1 cellular context compared by ENCODE assay signal in genomic region chr2:65396348-65397026, GRCh38.
A peak's percentile ranks its signal among the peaks of the same experiment; 100 is the strongest.
TF ChIP-seq lines count a peak whose summit lies in the region.

No MANE protein-coding gene starts in this region.

TF ChIP-seq in HepG2, 621 proteins besides CTCF, POLR2A, EP300 and RAD21 (continued from another document and continues in another):
- TF ChIP-seq, protein P1, sequence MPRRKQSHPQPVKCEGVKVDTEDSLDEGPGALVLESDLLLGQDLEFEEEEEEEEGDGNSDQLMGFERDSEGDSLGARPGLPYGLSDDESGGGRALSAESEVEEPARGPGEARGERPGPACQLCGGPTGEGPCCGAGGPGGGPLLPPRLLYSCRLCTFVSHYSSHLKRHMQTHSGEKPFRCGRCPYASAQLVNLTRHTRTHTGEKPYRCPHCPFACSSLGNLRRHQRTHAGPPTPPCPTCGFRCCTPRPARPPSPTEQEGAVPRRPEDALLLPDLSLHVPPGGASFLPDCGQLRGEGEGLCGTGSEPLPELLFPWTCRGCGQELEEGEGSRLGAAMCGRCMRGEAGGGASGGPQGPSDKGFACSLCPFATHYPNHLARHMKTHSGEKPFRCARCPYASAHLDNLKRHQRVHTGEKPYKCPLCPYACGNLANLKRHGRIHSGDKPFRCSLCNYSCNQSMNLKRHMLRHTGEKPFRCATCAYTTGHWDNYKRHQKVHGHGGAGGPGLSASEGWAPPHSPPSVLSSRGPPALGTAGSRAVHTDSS (CRISPR knock-in tag; conservative IDR thresholded peaks at IDR 0.05): no peak
- TF ChIP-seq ELF1 (CRISPR knock-in tag; IDR thresholded peaks at IDR 0.05): peak; percentile 52; the same call in 1 of the 2 replicates
- TF ChIP-seq AGO2 (optimal IDR thresholded peaks at IDR 0.05; ENCODE audit: low read depth, low read length): no peak
- no peak for TF ChIP-seq RNF2 (conservative IDR thresholded peaks at IDR 0.05; ENCODE audit: low read depth)
- TF ChIP-seq FLYWCH1 (CRISPR knock-in tag; IDR thresholded peaks at IDR 0.05): no peak
- TF ChIP-seq ZBTB38 (CRISPR knock-in tag; IDR thresholded peaks at IDR 0.05): no peak
- TF ChIP-seq MXD4 (CRISPR knock-in tag; IDR thresholded peaks at IDR 0.05): no peak
- TF ChIP-seq, protein P2, sequence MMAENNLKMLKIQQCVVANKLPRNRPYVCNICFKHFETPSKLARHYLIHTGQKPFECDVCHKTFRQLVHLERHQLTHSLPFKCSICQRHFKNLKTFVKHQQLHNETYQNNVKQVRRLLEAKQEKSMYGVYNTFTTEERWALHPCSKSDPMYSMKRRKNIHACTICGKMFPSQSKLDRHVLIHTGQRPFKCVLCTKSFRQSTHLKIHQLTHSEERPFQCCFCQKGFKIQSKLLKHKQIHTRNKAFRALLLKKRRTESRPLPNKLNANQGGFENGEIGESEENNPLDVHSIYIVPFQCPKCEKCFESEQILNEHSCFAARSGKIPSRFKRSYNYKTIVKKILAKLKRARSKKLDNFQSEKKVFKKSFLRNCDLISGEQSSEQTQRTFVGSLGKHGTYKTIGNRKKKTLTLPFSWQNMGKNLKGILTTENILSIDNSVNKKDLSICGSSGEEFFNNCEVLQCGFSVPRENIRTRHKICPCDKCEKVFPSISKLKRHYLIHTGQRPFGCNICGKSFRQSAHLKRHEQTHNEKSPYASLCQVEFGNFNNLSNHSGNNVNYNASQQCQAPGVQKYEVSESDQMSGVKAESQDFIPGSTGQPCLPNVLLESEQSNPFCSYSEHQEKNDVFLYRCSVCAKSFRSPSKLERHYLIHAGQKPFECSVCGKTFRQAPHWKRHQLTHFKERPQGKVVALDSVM (CRISPR knock-in tag; IDR thresholded peaks at IDR 0.05): no peak
- TF ChIP-seq TCF7 (IDR thresholded peaks at IDR 0.05; ENCODE audit: low read depth): peak; percentile 84
- TF ChIP-seq ZFP41 (CRISPR knock-in tag; IDR thresholded peaks at IDR 0.05; ENCODE audit: borderline replicate concordance): no peak
- no peak for TF ChIP-seq FOXC1 (CRISPR knock-in tag; IDR thresholded peaks at IDR 0.05; ENCODE audit: borderline replicate concordance)
- TF ChIP-seq ZBTB10 (CRISPR knock-in tag; IDR thresholded peaks at IDR 0.05; ENCODE audit: borderline replicate concordance): no peak
- no peak for TF ChIP-seq NR2F2 (IDR thresholded peaks at IDR 0.05; ENCODE audit: borderline replicate concordance, low read depth)
- TF ChIP-seq MIXL1 (CRISPR knock-in tag; IDR thresholded peaks at IDR 0.05): peak; percentile 67; the same call in 1 of the 2 replicates
- TF ChIP-seq, protein P3, sequence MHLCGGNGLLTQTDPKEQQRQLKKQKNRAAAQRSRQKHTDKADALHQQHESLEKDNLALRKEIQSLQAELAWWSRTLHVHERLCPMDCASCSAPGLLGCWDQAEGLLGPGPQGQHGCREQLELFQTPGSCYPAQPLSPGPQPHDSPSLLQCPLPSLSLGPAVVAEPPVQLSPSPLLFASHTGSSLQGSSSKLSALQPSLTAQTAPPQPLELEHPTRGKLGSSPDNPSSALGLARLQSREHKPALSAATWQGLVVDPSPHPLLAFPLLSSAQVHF (CRISPR knock-in tag; IDR thresholded peaks at IDR 0.05): no peak
- no peak for TF ChIP-seq DBP (CRISPR knock-in tag; IDR thresholded peaks at IDR 0.05; ENCODE audit: not compliant biosample characterization)
- no peak for TF ChIP-seq NR1H2 (CRISPR knock-in tag; IDR thresholded peaks at IDR 0.05; ENCODE audit: borderline replicate concordance, low read depth)
- no peak for TF ChIP-seq ZNF326 (CRISPR knock-in tag; IDR thresholded peaks at IDR 0.05; ENCODE audit: borderline replicate concordance)
- TF ChIP-seq ZNF292 (CRISPR knock-in tag; IDR thresholded peaks at IDR 0.05; ENCODE audit: borderline replicate concordance, low read depth): peak; percentile 67; the same call in 1 of the 2 replicates
- no peak for TF ChIP-seq TERF1 (CRISPR knock-in tag; IDR thresholded peaks at IDR 0.05)
- TF ChIP-seq FOXP4 (CRISPR knock-in tag; IDR thresholded peaks at IDR 0.05): peak; percentile 84
- no peak for TF ChIP-seq CHD2 (IDR thresholded peaks at IDR 0.05; ENCODE audit: low read depth, low read length)
- TF ChIP-seq FOXM1 (CRISPR knock-in tag; IDR thresholded peaks at IDR 0.05): no peak
- 0 out of 2 replicates have a peak, but pooled peaks have one; percentile 2 for TF ChIP-seq ZSCAN12 (CRISPR knock-in tag; IDR thresholded peaks at IDR 0.05)
- TF ChIP-seq RARA (CRISPR knock-in tag; IDR thresholded peaks at IDR 0.05): peak; percentile 86
- 0 out of 2 replicates have a peak, but pooled peaks have one; percentile 25 for TF ChIP-seq STAG1 (CRISPR knock-in tag; IDR thresholded peaks at IDR 0.05)
- TF ChIP-seq NBN (conservative IDR thresholded peaks at IDR 0.05): no peak
- no peak for TF ChIP-seq MIER2 (CRISPR knock-in tag; IDR thresholded peaks at IDR 0.05)
- TF ChIP-seq GFI1 (CRISPR knock-in tag; IDR thresholded peaks at IDR 0.05; ENCODE audit: borderline replicate concordance): peak; percentile 21; the same call in 1 of the 2 replicates
- TF ChIP-seq ZSCAN21 (CRISPR knock-in tag; IDR thresholded peaks at IDR 0.05; ENCODE audit: borderline replicate concordance): peak; percentile 45; the same call in 1 of the 2 replicates
- no peak for TF ChIP-seq AHR (CRISPR knock-in tag; IDR thresholded peaks at IDR 0.05)
- TF ChIP-seq ZNF101 (CRISPR knock-in tag; IDR thresholded peaks at IDR 0.05; ENCODE audit: borderline replicate concordance, low read depth): no peak
- TF ChIP-seq KLF12 (CRISPR knock-in tag; IDR thresholded peaks at IDR 0.05; ENCODE audit: borderline replicate concordance): no peak
- TF ChIP-seq ZNF143 (CRISPR knock-in tag; IDR thresholded peaks at IDR 0.05): no peak
- no peak for TF ChIP-seq ARNT (IDR thresholded peaks at IDR 0.05)
- no peak for TF ChIP-seq REL (CRISPR knock-in tag; conservative IDR thresholded peaks at IDR 0.05)
- TF ChIP-seq ZNF746 (CRISPR knock-in tag; IDR thresholded peaks at IDR 0.05): peak; percentile 56; the same call in 1 of the 2 replicates
- TF ChIP-seq ZBTB20 (CRISPR knock-in tag; IDR thresholded peaks at IDR 0.05; ENCODE audit: borderline replicate concordance, low read depth): peak; percentile 86; the same call in 1 of the 2 replicates
- peak; percentile 47; the same call in 1 of the 2 replicates for TF ChIP-seq SOX13 (IDR thresholded peaks at IDR 0.05)
- peak in 1 of 2 experiments; percentile 84; a peak in 2 of 4 replicates for TF ChIP-seq SOX13 (CRISPR knock-in tag; conservative IDR thresholded peaks at IDR 0.05 in 1 of 2, IDR thresholded peaks at IDR 0.05 in 1 of 2)
- TF ChIP-seq ZSCAN20 (CRISPR knock-in tag; IDR thresholded peaks at IDR 0.05; ENCODE audit: borderline replicate concordance): no peak
- no peak; the same call in 1 of the 2 replicates for TF ChIP-seq SNAPC2 (CRISPR knock-in tag; IDR thresholded peaks at IDR 0.05)
- TF ChIP-seq ATF4 (CRISPR knock-in tag; IDR thresholded peaks at IDR 0.05): no peak; a peak in 1 of 4 replicates
- TF ChIP-seq IKZF1 (IDR thresholded peaks at IDR 0.05): no peak
- no peak for TF ChIP-seq GZF1 (CRISPR knock-in tag; IDR thresholded peaks at IDR 0.05)
- TF ChIP-seq POLR2AphosphoS2 (IDR thresholded peaks at IDR 0.05; ENCODE audit: low read depth, low read length): no peak
- no peak for TF ChIP-seq ZNF570 (CRISPR knock-in tag; IDR thresholded peaks at IDR 0.05; ENCODE audit: borderline replicate concordance)
- no peak; the same call in none of the 2 replicates for TF ChIP-seq IRF2 (CRISPR knock-in tag; IDR thresholded peaks at IDR 0.05)
- TF ChIP-seq CEBPB (IDR thresholded peaks at IDR 0.05; ENCODE audit: borderline replicate concordance, low read depth, low read length): no peak
- TF ChIP-seq ERF (CRISPR knock-in tag; IDR thresholded peaks at IDR 0.05): peak; percentile 90
- no peak for TF ChIP-seq NR0B2 (CRISPR knock-in tag; IDR thresholded peaks at IDR 0.05)
- no peak for TF ChIP-seq ZNF678 (CRISPR knock-in tag; IDR thresholded peaks at IDR 0.05)
- TF ChIP-seq PITX1 (CRISPR knock-in tag; IDR thresholded peaks at IDR 0.05): peak; percentile 63; the same call in 1 of the 2 replicates
- TF ChIP-seq ZFP1 (CRISPR knock-in tag; IDR thresholded peaks at IDR 0.05): peak; percentile 52; the same call in 1 of the 2 replicates
- TF ChIP-seq HIC2 (CRISPR knock-in tag; IDR thresholded peaks at IDR 0.05; ENCODE audit: low read depth): no peak
- no peak for TF ChIP-seq ZNF615 (CRISPR knock-in tag; IDR thresholded peaks at IDR 0.05; ENCODE audit: borderline replicate concordance)
- TF ChIP-seq REXO4 (CRISPR knock-in tag; IDR thresholded peaks at IDR 0.05; ENCODE audit: borderline replicate concordance): no peak
- TF ChIP-seq U2AF2 (IDR thresholded peaks at IDR 0.05; ENCODE audit: low read depth, low read length): no peak
